18 cellular contexts compared by ENCODE assay signal in genomic region chr7:99460651-99461050, GRCh38. TPM values are rescaled to one million over a fixed set of nuclear protein-coding genes. Genes with fewer than 3 reads are reported as not detected.
DNase-seq lines count a peak whose midpoint lies in the region; ATAC-seq and TF ChIP-seq lines count a peak whose summit lies in the region.
"Had no signal": no experiment of that assay in that cellular context is flagged by ENCODE, and none has a peak within 500 bp of the region (broad histone marks: within the 10 kb centered on the region; RNA-seq: fewer than 3 reads in every experiment).

No MANE protein-coding gene starts in this region.

- H3K9me3 Mint-ChIP-seq in activated naive CD8-positive, alpha-beta T cell (ENCODE audit: low read depth) = no peaks in the 10 kb centered on the region
- H3K9me3 Mint-ChIP-seq in activated naive CD8-positive, alpha-beta T cell treated with anti-CD3 and anti-CD28 coated beads, Interleukin-2, amount 50 U/mL, for 24 hours = no peaks in the 10 kb centered on the region
- H3K9me3 Mint-ChIP-seq in effector memory CD8-positive, alpha-beta T cell = no peaks in the 10 kb centered on the region
- H3K9me3 Mint-ChIP-seq: activated B cell treated with CpG ODN at 0.5 μM for 24 hours; activated naive CD4-positive, alpha-beta T cell treated with anti-CD3 and anti-CD28 coated beads, Interleukin-2, amount 10 ng/mL, durations not matched to agents 7 days and 5 days; memory B cell had no signal

- peaks cover 37% of the 10 kb centered on the region for H3K4me1 Mint-ChIP-seq in activated naive CD8-positive, alpha-beta T cell (ENCODE audit: low read depth)
- H3K4me1 Mint-ChIP-seq in activated naive CD8-positive, alpha-beta T cell treated with anti-CD3 and anti-CD28 coated beads, Interleukin-2, amount 50 U/mL, for 24 hours = peaks cover 41% of the 10 kb centered on the region
- H3K4me1 Mint-ChIP-seq in effector memory CD8-positive, alpha-beta T cell (ENCODE audit: low read depth in 2 of 2) = peaks cover 29 to 35% of the 10 kb centered on the region in 2 donors

- H3K27ac Mint-ChIP-seq in activated naive CD8-positive, alpha-beta T cell = peak overlapping the region; percentile 10
- H3K27ac Mint-ChIP-seq in activated naive CD8-positive, alpha-beta T cell treated with anti-CD3 and anti-CD28 coated beads, Interleukin-2, amount 50 U/mL, for 24 hours = no peak overlapping the region
- H3K27ac Mint-ChIP-seq in effector memory CD8-positive, alpha-beta T cell = peak overlapping the region; percentile 80 to 82
- H3K27ac Mint-ChIP-seq: activated B cell treated with CpG ODN at 0.5 μM for 24 hours; activated naive CD4-positive, alpha-beta T cell treated with anti-CD3 and anti-CD28 coated beads, Interleukin-2, amount 10 ng/mL, durations not matched to agents 7 days and 5 days; memory B cell had no signal

- no peak for DNase-seq in activated naive CD8-positive, alpha-beta T cell treated with anti-CD3 and anti-CD28 coated beads, Interleukin-2, amount 50 U/mL, for 24 hours
- DNase-seq in effector memory CD8-positive, alpha-beta T cell = no peak
- DNase-seq in A172 (ENCODE audit: low spot score) (no peak), NOMO-1 treated with DMSO at 0.1 percent for 48 hours (lab: John Stamatoyannopoulos, UW; ENCODE audit: unreplicated experiment) (no peak)
- DNase-seq: activated B cell treated with CpG ODN at 0.5 μM for 24 hours; activated naive CD4-positive, alpha-beta T cell treated with anti-CD3 and anti-CD28 coated beads, Interleukin-2, amount 10 ng/mL, durations not matched to agents 7 days and 5 days; brain microvascular endothelial cell; Calu3; GF-D8; GOT3; IMR-90; NCI-H1930; T-helper 2 cell had no signal

- H3K4me2 ChIP-seq in OCI-LY1 (ENCODE audit: low read length) = no peak overlapping the region; the same call in 1 of the 2 replicates

- H3K9me2 ChIP-seq in OCI-LY1 (ENCODE audit: low read depth, low read length) = no peaks in the 10 kb centered on the region

- H3K27ac ChIP-seq in OCI-LY1 (ENCODE audit: low read depth, low read length, poor library complexity, severe bottlenecking) = peak overlapping the region; percentile 50
- no peak overlapping the region for H3K27ac ChIP-seq in skeletal muscle tissue (ENCODE audit: low read depth, low read length)
- H3K27ac ChIP-seq: brain microvascular endothelial cell had no signal

- H3K79me2 ChIP-seq in OCI-LY1 (ENCODE audit: insufficient read depth, low read length) = peaks cover 58% of the 10 kb centered on the region

- H3K36me3 Mint-ChIP-seq in activated naive CD8-positive, alpha-beta T cell = peaks cover 15% of the 10 kb centered on the region
- H3K36me3 Mint-ChIP-seq in activated naive CD8-positive, alpha-beta T cell treated with anti-CD3 and anti-CD28 coated beads, Interleukin-2, amount 50 U/mL, for 24 hours (ENCODE audit: low read depth) = peaks cover 54% of the 10 kb centered on the region
- H3K36me3 Mint-ChIP-seq in effector memory CD8-positive, alpha-beta T cell (ENCODE audit: insufficient read depth) = peaks cover 33% of the 10 kb centered on the region

- H3F3A ChIP-seq in OCI-LY1 (ENCODE audit: insufficient read depth, low read length) = no peaks in the 10 kb centered on the region; the same call in 1 of the 2 replicates

- H3K27me3 Mint-ChIP-seq in activated naive CD8-positive, alpha-beta T cell = no peaks in the 10 kb centered on the region
- no peaks in the 10 kb centered on the region for H3K27me3 Mint-ChIP-seq in activated naive CD8-positive, alpha-beta T cell treated with anti-CD3 and anti-CD28 coated beads, Interleukin-2, amount 50 U/mL, for 24 hours
- H3K27me3 Mint-ChIP-seq in effector memory CD8-positive, alpha-beta T cell = no peaks in the 10 kb centered on the region
- H3K27me3 Mint-ChIP-seq: activated B cell treated with CpG ODN at 0.5 μM for 24 hours; activated naive CD4-positive, alpha-beta T cell treated with anti-CD3 and anti-CD28 coated beads, Interleukin-2, amount 10 ng/mL, durations not matched to agents 7 days and 5 days; memory B cell had no signal

- no peaks in the 10 kb centered on the region for H3K9me3 ChIP-seq in OCI-LY1 (ENCODE audit: low read length)
- no peaks in the 10 kb centered on the region for H3K9me3 ChIP-seq in skeletal muscle tissue (ENCODE audit: control insufficient read depth in 3 of 3, low read length in 3 of 3)

- TF ChIP-seq CTCF in OCI-LY1 (IDR thresholded peaks at IDR 0.05; ENCODE audit: low read length) = no peak

- H3K4me3 ChIP-seq in OCI-LY1 (ENCODE audit: low read depth, low read length, poor library complexity, severe bottlenecking) (no peak overlapping the region), skeletal muscle tissue (ENCODE audit: low read length in 3 of 3) (no peak overlapping the region)

- no peak overlapping the region for H3K9ac ChIP-seq in OCI-LY1 (ENCODE audit: low read length)
- H3K9ac ChIP-seq in skeletal muscle tissue (ENCODE audit: low read depth in 1 of 3, low read length in 3 of 3) = peak overlapping the region in 2 of 3 donors; percentile 16 to 21

- no peaks in the 10 kb centered on the region for H4K20me1 ChIP-seq in OCI-LY1 (ENCODE audit: insufficient read depth, low read length)

- peaks cover 17% of the 10 kb centered on the region for H3K4me1 ChIP-seq in OCI-LY1 (ENCODE audit: insufficient read depth, low read length, severe bottlenecking)
- peaks cover 29 to 43% (median 34%) of the 10 kb centered on the region in 3 donors for H3K4me1 ChIP-seq in skeletal muscle tissue (ENCODE audit: control insufficient read depth in 3 of 3, insufficient read depth in 3 of 3, low read length in 3 of 3)

- no peak for ATAC-seq in activated naive CD8-positive, alpha-beta T cell treated with anti-CD3 and anti-CD28 coated beads, Interleukin-2, amount 50 U/mL, for 24 hours
- ATAC-seq in effector memory CD8-positive, alpha-beta T cell (replicated peaks) = no peak
- no peak for ATAC-seq in GM21717 (IDR thresholded peaks at IDR 0.05; ENCODE audit: unreplicated experiment)

- H3K4me3 Mint-ChIP-seq in activated naive CD8-positive, alpha-beta T cell = no peak overlapping the region
- no peak overlapping the region for H3K4me3 Mint-ChIP-seq in activated naive CD8-positive, alpha-beta T cell treated with anti-CD3 and anti-CD28 coated beads, Interleukin-2, amount 50 U/mL, for 24 hours
- no peak overlapping the region for H3K4me3 Mint-ChIP-seq in effector memory CD8-positive, alpha-beta T cell
- H3K4me3 Mint-ChIP-seq: activated B cell treated with CpG ODN at 0.5 μM for 24 hours; activated naive CD4-positive, alpha-beta T cell treated with anti-CD3 and anti-CD28 coated beads, Interleukin-2, amount 10 ng/mL, durations not matched to agents 7 days and 5 days; memory B cell had no signal

- H3K27me3 ChIP-seq in OCI-LY1 (ENCODE audit: insufficient read depth, low read length) (no peaks in the 10 kb centered on the region), skeletal muscle tissue (ENCODE audit: control insufficient read depth in 3 of 3, insufficient read depth in 3 of 3, low read length in 3 of 3) (no peaks in the 10 kb centered on the region)
- H3K27me3 ChIP-seq: brain microvascular endothelial cell had no signal

- H3K36me3 ChIP-seq in OCI-LY1 (ENCODE audit: insufficient read depth, low read length) = peaks cover 91% of the 10 kb centered on the region
- peaks cover 46 to 59% (median 48%) of the 10 kb centered on the region in 3 donors for H3K36me3 ChIP-seq in skeletal muscle tissue (ENCODE audit: control insufficient read depth in 3 of 3, insufficient read depth in 3 of 3, low read length in 3 of 3)

- no peak overlapping the region for H2AFZ ChIP-seq in OCI-LY1 (ENCODE audit: low read length)

RNA-seq across cellular contexts. Expression of gene ATP5MF, which starts 5.3 kb away (rescaled TPM):
- 667 TPM for total RNA-seq in skeletal muscle tissue
- total RNA-seq in A172 (2014; rRNA removed; shearing (Covaris generic)) = 430 and 1,432 TPM in 2 replicates

RNA-seq across cellular contexts. Expression of gene ZNF789, which starts 12.0 kb away (rescaled TPM):
- 13.6 TPM for total RNA-seq in skeletal muscle tissue
- total RNA-seq in A172 (2014; rRNA removed; shearing (Covaris generic)) = 9.6 and 19.0 TPM in 2 replicates

RNA-seq across cellular contexts. Expression of gene CPSF4, which starts 21.9 kb away (rescaled TPM):
- 29.2 TPM for total RNA-seq in skeletal muscle tissue
- 32.0 and 39.0 TPM in 2 replicates for total RNA-seq in A172 (2014; rRNA removed; shearing (Covaris generic))

RNA-seq across cellular contexts. Expression of gene PTCD1, which starts 22.1 kb away (rescaled TPM):
- total RNA-seq in skeletal muscle tissue = 5.7 TPM
- total RNA-seq in A172 (2014; rRNA removed; shearing (Covaris generic)) = 13.2 and 38.5 TPM in 2 replicates

RNA-seq across cellular contexts. Expression of gene ZNF394, which starts 39.4 kb away (rescaled TPM):
- 39.7 TPM for total RNA-seq in skeletal muscle tissue
- total RNA-seq in A172 (2014; rRNA removed; shearing (Covaris generic)) = 23.7 and 26.8 TPM in 2 replicates
